ENCODE assay signal across 1 cellular context in the genomic region with DNA sequence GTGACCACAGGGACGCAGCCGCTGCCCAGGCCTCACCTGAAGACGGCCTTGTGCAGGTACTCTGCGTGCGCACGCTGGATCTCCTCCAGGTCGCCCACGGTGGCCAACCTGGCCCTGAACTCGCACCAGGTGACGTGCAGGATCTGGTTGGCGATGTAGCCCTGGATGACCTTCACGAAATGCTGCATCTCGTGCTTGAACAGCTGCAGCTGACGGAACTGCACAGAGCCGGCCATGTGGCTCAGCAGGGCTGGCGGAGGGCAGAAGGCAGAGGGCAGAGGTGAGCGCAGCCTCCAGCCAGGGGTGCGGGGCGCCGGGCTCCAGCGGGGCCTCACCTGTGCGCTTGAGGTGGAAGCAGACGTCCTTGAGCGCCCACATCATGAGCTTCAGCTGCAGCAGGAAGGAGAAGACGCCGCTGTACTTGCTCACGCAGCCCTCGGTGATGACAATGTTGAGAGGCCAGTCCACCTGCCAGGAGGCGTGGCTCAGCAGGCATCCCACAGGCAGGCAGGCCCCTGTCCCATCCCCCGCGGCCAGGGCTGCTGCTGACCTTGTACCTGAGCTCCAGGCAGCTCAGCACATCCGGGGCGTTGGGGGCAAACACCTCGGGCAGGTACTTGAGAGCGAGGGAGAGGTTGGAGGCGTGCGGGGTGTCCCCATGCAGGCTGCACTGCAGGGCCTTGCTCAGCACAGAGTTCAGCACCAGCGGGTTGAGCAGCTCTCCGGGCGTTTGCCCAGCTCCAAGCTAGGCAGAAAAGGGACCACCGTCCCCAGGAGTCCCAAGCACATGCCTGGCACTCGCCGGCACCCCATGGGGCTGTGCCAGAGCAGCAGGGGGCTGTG.
TF ChIP-seq lines count a peak whose summit lies in the region.

No MANE protein-coding gene starts in this region.

TF ChIP-seq in GM23338, 12 proteins besides CTCF, POLR2A, EP300 and RAD21:
- TF ChIP-seq, protein P1, sequence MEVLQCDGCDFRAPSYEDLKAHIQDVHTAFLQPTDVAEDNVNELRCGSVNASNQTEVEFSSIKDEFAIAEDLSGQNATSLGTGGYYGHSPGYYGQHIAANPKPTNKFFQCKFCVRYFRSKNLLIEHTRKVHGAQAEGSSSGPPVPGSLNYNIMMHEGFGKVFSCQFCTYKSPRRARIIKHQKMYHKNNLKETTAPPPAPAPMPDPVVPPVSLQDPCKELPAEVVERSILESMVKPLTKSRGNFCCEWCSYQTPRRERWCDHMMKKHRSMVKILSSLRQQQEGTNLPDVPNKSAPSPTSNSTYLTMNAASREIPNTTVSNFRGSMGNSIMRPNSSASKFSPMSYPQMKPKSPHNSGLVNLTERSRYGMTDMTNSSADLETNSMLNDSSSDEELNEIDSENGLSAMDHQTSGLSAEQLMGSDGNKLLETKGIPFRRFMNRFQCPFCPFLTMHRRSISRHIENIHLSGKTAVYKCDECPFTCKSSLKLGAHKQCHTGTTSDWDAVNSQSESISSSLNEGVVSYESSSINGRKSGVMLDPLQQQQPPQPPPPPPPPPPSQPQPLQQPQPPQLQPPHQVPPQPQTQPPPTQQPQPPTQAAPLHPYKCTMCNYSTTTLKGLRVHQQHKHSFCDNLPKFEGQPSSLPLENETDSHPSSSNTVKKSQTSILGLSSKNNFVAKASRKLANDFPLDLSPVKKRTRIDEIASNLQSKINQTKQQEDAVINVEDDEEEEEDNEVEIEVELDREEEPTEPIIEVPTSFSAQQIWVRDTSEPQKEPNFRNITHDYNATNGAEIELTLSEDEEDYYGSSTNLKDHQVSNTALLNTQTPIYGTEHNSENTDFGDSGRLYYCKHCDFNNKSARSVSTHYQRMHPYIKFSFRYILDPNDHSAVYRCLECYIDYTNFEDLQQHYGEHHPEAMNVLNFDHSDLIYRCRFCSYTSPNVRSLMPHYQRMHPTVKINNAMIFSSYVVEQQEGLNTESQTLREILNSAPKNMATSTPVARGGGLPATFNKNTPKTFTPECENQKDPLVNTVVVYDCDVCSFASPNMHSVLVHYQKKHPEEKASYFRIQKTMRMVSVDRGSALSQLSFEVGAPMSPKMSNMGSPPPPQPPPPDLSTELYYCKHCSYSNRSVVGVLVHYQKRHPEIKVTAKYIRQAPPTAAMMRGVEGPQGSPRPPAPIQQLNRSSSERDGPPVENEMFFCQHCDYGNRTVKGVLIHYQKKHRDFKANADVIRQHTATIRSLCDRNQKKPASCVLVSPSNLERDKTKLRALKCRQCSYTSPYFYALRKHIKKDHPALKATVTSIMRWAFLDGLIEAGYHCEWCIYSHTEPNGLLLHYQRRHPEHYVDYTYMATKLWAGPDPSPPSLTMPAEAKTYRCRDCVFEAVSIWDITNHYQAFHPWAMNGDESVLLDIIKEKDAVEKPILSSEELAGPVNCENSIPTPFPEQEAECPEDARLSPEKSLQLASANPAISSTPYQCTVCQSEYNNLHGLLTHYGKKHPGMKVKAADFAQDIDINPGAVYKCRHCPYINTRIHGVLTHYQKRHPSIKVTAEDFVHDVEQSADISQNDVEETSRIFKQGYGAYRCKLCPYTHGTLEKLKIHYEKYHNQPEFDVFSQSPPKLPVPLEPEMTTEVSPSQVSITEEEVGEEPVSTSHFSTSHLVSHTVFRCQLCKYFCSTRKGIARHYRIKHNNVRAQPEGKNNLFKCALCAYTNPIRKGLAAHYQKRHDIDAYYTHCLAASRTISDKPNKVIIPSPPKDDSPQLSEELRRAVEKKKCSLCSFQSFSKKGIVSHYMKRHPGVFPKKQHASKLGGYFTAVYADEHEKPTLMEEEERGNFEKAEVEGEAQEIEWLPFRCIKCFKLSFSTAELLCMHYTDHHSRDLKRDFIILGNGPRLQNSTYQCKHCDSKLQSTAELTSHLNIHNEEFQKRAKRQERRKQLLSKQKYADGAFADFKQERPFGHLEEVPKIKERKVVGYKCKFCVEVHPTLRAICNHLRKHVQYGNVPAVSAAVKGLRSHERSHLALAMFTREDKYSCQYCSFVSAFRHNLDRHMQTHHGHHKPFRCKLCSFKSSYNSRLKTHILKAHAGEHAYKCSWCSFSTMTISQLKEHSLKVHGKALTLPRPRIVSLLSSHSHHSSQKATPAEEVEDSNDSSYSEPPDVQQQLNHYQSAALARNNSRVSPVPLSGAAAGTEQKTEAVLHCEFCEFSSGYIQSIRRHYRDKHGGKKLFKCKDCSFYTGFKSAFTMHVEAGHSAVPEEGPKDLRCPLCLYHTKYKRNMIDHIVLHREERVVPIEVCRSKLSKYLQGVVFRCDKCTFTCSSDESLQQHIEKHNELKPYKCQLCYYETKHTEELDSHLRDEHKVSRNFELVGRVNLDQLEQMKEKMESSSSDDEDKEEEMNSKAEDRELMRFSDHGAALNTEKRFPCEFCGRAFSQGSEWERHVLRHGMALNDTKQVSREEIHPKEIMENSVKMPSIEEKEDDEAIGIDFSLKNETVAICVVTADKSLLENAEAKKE (CRISPR knock-in tag; IDR thresholded peaks at IDR 0.05), result no peak
- no peak for TF ChIP-seq ZNF114 (CRISPR knock-in tag; IDR thresholded peaks at IDR 0.05)
- TF ChIP-seq POLR2AphosphoS5 (IDR thresholded peaks at IDR 0.05; ENCODE audit: low read depth), result no peak
- TF ChIP-seq JUNB (IDR thresholded peaks at IDR 0.05; ENCODE audit: unreplicated experiment), result no peak
- TF ChIP-seq EZH2 (IDR thresholded peaks at IDR 0.05; ENCODE audit: low read depth, unreplicated experiment), result no peak
- TF ChIP-seq, protein P2, sequence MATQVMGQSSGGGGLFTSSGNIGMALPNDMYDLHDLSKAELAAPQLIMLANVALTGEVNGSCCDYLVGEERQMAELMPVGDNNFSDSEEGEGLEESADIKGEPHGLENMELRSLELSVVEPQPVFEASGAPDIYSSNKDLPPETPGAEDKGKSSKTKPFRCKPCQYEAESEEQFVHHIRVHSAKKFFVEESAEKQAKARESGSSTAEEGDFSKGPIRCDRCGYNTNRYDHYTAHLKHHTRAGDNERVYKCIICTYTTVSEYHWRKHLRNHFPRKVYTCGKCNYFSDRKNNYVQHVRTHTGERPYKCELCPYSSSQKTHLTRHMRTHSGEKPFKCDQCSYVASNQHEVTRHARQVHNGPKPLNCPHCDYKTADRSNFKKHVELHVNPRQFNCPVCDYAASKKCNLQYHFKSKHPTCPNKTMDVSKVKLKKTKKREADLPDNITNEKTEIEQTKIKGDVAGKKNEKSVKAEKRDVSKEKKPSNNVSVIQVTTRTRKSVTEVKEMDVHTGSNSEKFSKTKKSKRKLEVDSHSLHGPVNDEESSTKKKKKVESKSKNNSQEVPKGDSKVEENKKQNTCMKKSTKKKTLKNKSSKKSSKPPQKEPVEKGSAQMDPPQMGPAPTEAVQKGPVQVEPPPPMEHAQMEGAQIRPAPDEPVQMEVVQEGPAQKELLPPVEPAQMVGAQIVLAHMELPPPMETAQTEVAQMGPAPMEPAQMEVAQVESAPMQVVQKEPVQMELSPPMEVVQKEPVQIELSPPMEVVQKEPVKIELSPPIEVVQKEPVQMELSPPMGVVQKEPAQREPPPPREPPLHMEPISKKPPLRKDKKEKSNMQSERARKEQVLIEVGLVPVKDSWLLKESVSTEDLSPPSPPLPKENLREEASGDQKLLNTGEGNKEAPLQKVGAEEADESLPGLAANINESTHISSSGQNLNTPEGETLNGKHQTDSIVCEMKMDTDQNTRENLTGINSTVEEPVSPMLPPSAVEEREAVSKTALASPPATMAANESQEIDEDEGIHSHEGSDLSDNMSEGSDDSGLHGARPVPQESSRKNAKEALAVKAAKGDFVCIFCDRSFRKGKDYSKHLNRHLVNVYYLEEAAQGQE (IDR thresholded peaks at IDR 0.05; ENCODE audit: unreplicated experiment), result no peak
- TF ChIP-seq CREB1 (CRISPR knock-in tag; IDR thresholded peaks at IDR 0.05; ENCODE audit: low read depth), result no peak
- no peak for TF ChIP-seq NANOG (IDR thresholded peaks at IDR 0.05; ENCODE audit: borderline replicate concordance)
- TF ChIP-seq EZH2phosphoT487 (IDR thresholded peaks at IDR 0.05; ENCODE audit: unreplicated experiment), result no peak
